In genomic region chr20:34109442-34109841, GRCh38 we compare ENCODE assay signal across 14 cellular contexts. TPM values are rescaled to one million over a fixed set of nuclear protein-coding genes. Genes with fewer than 3 reads are reported as not detected.
A peak's percentile ranks its signal among the peaks of the same experiment; 100 is the strongest.
DNase-seq lines count a peak whose midpoint lies in the region; ATAC-seq, FAIRE-seq and TF ChIP-seq lines count a peak whose summit lies in the region.
"Had no signal": no experiment of that assay in that cellular context is flagged by ENCODE, and none has a peak within 500 bp of the region (broad histone marks: within the 10 kb centered on the region; RNA-seq: fewer than 3 reads in every experiment).

No MANE protein-coding gene starts in this region.

- peaks cover 89% of the 10 kb centered on the region for H3K36me3 Mint-ChIP-seq in Calu3 (ENCODE audit: insufficient read depth, unreplicated experiment)
- peaks cover 66% of the 10 kb centered on the region for H3K36me3 Mint-ChIP-seq in activated B cell treated with CpG ODN at 0.5 μM for 24 hours (ENCODE audit: low read depth)
- H3K36me3 Mint-ChIP-seq in glutamatergic neuron (ENCODE audit: unreplicated experiment), result no peaks in the 10 kb centered on the region

- WGBS in pancreas, 2 donors, result 77 to 80% methylated on average over 6 of the region's 6 CpGs

- no peaks in the 10 kb centered on the region for H3K9me3 ChIP-seq in pancreas
- H3K9me3 ChIP-seq: esophagus squamous epithelium had no signal

- peaks cover 0 to 9% (median 0%) of the 10 kb centered on the region in 3 donors for H3K36me3 ChIP-seq in pancreas

- POLR2A ChIA-PET in activated B cell treated with CpG ODN at 0.5 μM for 24 hours (lab: Charles Lee), result interaction anchor here (0.7 to 1.3 kb wide), 10 partner anchors 12 to 983 kb away, joined by 3 to 8 read pairs (median 4); partner anchors contain the start of gene PXMP4

- no peak for FAIRE-seq in pancreas (lab: Jason Lieb, UNC)
- FAIRE-seq: RCC 7860 had no signal

- no peaks in the 10 kb centered on the region for H3K9me3 Mint-ChIP-seq in Calu3 (ENCODE audit: low read depth, unreplicated experiment)
- no peaks in the 10 kb centered on the region for H3K9me3 Mint-ChIP-seq in activated B cell treated with CpG ODN at 0.5 μM for 24 hours
- H3K9me3 Mint-ChIP-seq in glutamatergic neuron (ENCODE audit: unreplicated experiment), result peaks cover 9% of the 10 kb centered on the region

- no peak for ATAC-seq in activated B cell treated with CpG ODN at 0.5 μM for 24 hours (ENCODE audit: low read depth)
- ATAC-seq in pancreas, result no peak

- no peak for TF ChIP-seq CTCF in 22Rv1 (IDR thresholded peaks at IDR 0.05)
- TF ChIP-seq CTCF in Calu3 (IDR thresholded peaks at IDR 0.05; ENCODE audit: unreplicated experiment), result no peak
- no peak for TF ChIP-seq CTCF in activated B cell treated with CpG ODN at 0.5 μM for 24 hours (IDR thresholded peaks at IDR 0.05)
- TF ChIP-seq CTCF in glutamatergic neuron (IDR thresholded peaks at IDR 0.05; ENCODE audit: partially characterized antibody, unreplicated experiment), result no peak
- no peak for TF ChIP-seq CTCF in pancreas (IDR thresholded peaks at IDR 0.05)

- peak overlapping the region in 2 of 4 donors; percentile 79 to 98 for H3K4me3 ChIP-seq in pancreas

- H3K27ac Mint-ChIP-seq in Calu3 (ENCODE audit: unreplicated experiment), result peak overlapping the region; percentile 45
- H3K27ac Mint-ChIP-seq in activated B cell treated with CpG ODN at 0.5 μM for 24 hours, result no peak overlapping the region
- no peak overlapping the region for H3K27ac Mint-ChIP-seq in glutamatergic neuron (ENCODE audit: unreplicated experiment)

- H3K27me3 ChIP-seq in pancreas, result no peaks in the 10 kb centered on the region
- H3K27me3 ChIP-seq: esophagus squamous epithelium had no signal

- intact Hi-C loops in Calu3 (cut with micrococcal nuclease; ENCODE audit: unreplicated experiment), result no loop called here
- intact Hi-C loops in activated B cell treated with CpG ODN at 0.5 μM for 24 hours (cut with micrococcal nuclease), result no loop called here
- intact Hi-C loops in pancreas (cut with DNase I), result no loop called here

- BruUV-seq in Calu3 (replicated peaks; lab: Mats Ljungman, UMichigan), result no TSS peak

- H3K27me3 Mint-ChIP-seq in Calu3 (ENCODE audit: unreplicated experiment) (no peaks in the 10 kb centered on the region), activated B cell treated with CpG ODN at 0.5 μM for 24 hours (no peaks in the 10 kb centered on the region), glutamatergic neuron (ENCODE audit: unreplicated experiment) (peaks cover 9% of the 10 kb centered on the region)

- DNase-seq in Calu3 (no peak), activated B cell treated with CpG ODN at 0.5 μM for 24 hours (no peak), glutamatergic neuron (no peak), pancreas (no peak), NCI-H526 (lab: John Stamatoyannopoulos, UW) (no peak), islet precursor cell (no peak), OCI-M1 (lab: John Stamatoyannopoulos, UW) (no peak)
- DNase-seq: esophagus squamous epithelium; GDM1; mesendoderm; stimulated activated CD4-positive, alpha-beta T cell treated with anti-CD3 and anti-CD28 coated beads, Interleukin-4, amount 100 ng/mL, for 1 hour had no signal

- H3K4me3 Mint-ChIP-seq in Calu3 (ENCODE audit: low read depth, unreplicated experiment), result peak overlapping the region; percentile 99
- peak overlapping the region; percentile 28 for H3K4me3 Mint-ChIP-seq in activated B cell treated with CpG ODN at 0.5 μM for 24 hours
- H3K4me3 Mint-ChIP-seq in glutamatergic neuron (ENCODE audit: unreplicated experiment), result peak overlapping the region; percentile 52

- H3K27ac ChIP-seq in 22Rv1, result 0 out of 2 replicates have a peak overlapping the region, but pooled peaks have one; percentile 8
- no peak overlapping the region for H3K27ac ChIP-seq in pancreas
- H3K27ac ChIP-seq: C4-2B had no signal

- CTCF ChIA-PET in Calu3 (lab: Charles Lee) (interaction anchor here (0.7 kb wide), 2 partner anchors 78 to 84 kb away, joined by 3 read pairs; no protein-coding TSS in a partner anchor), activated B cell treated with CpG ODN at 0.5 μM for 24 hours (lab: Charles Lee) (interaction anchor here (1.1 kb wide), 1 partner anchor 317 kb away, joined by 3 read pairs; no protein-coding TSS in a partner anchor)

- peaks cover 66% of the 10 kb centered on the region for H3K4me1 Mint-ChIP-seq in Calu3 (ENCODE audit: low read depth, unreplicated experiment)
- peaks cover 67% of the 10 kb centered on the region for H3K4me1 Mint-ChIP-seq in activated B cell treated with CpG ODN at 0.5 μM for 24 hours
- H3K4me1 Mint-ChIP-seq in glutamatergic neuron (ENCODE audit: low read depth, unreplicated experiment), result peaks cover 14% of the 10 kb centered on the region

- H3K4me1 ChIP-seq in pancreas, result peaks cover 11 to 36% (median 26%) of the 10 kb centered on the region in 3 donors

RNA-seq across cellular contexts. Expression of gene EIF2S2, which starts 2.6 kb away (rescaled TPM):
- total RNA-seq in Calu3 (2022) (173 and 179 TPM in 2 replicates), activated B cell treated with CpG ODN at 0.5 μM for 24 hours (58.3 and 62.2 TPM in 2 replicates), glutamatergic neuron (ENCODE audit: unreplicated experiment) (49.0 TPM), pancreas (10 to 100 TPM; 19.2 to 52.3 (median 24.9) TPM)
- 10 to 100 TPM; 14.3 to 27.5 TPM for polyA plus RNA-seq in pancreas

Comparison
In these comparisons a context has a peak if more than half of its experiments do, and no peak if none do; other contexts are left out.
1. H3K4me3 Mint-ChIP-seq: peak in every context shown above with its lines; median percentile 99 in Calu3; 52 in glutamatergic neuron; 28 in activated B cell treated with CpG ODN at 0.5 μM for 24 hours.